10 cellular contexts compared by ENCODE assay signal in the genomic region with DNA sequence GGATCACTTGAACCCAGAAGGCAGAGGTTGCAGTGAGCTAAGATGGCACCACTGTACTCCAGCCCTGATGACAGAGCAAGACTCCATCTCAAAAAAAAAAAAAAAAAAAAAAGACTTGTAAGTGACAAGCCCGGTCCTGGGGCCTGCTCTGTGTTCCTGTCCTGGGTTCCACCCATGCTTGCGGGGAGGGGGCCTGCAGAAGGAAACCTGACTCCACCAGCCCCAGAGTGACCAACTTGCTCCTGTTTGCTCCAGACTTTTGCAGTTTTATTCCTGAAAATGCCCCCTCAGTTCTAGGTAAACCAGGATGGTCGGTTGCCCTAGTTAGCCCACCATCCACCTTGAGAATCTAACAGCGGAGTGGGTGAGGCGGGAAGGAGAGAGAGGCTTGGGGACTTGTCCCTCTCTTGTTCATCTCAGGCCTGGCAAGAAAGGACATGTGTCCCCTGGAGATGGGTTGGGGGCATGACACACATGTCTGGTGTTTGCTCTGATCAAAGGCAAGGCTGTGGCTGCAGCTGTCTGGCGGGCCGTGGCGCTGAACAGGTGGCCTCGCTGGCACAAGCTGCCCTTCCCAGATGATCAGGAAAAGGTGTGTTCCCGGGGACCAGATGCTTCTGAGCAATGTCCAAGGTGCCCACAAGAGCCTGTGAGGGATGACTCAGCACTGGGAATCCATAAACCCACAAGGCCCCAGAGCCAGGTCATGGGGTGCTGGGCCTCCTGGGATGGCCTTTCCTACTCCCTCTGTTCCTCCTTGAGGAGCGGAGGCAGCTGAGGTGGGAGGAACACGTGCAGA. TPM values are rescaled to one million over a fixed set of nuclear protein-coding genes. Genes with fewer than 3 reads are reported as not detected.
DNase-seq lines count a peak whose midpoint lies in the region; ATAC-seq and TF ChIP-seq lines count a peak whose summit lies in the region.
"Had no signal": no experiment of that assay in that cellular context is flagged by ENCODE, and none has a peak within 500 bp of the region (broad histone marks: within the 10 kb centered on the region; RNA-seq: fewer than 3 reads in every experiment).

No MANE protein-coding gene starts in this region.

- intact Hi-C loops in CD14-positive monocyte (cut with micrococcal nuclease): no loop called here

- ATAC-seq in GM19397 (IDR thresholded peaks at IDR 0.05; ENCODE audit: unreplicated experiment) (no peak), GM19467 (IDR thresholded peaks at IDR 0.05; ENCODE audit: unreplicated experiment) (no peak), GM19351 (IDR thresholded peaks at IDR 0.05; ENCODE audit: unreplicated experiment) (no peak)
- ATAC-seq: activated T-cell treated with anti-CD3 and anti-CD28 coated beads, Interleukin-2, amount 50 U/mL, for 72 hours had no signal

- H3K27ac Mint-ChIP-seq in CD14-positive monocyte: peak overlapping the region in 5 of 7 donors; percentile 64 to 75 (median 65)
- H3K27ac Mint-ChIP-seq: activated T-cell treated with anti-CD3 and anti-CD28 coated beads, Interleukin-2, amount 50 U/mL, for 72 hours had no signal

- peaks cover 0 to 6% (median 0%) of the 10 kb centered on the region in 7 donors for H3K9me3 Mint-ChIP-seq in CD14-positive monocyte

- H3K4me3 Mint-ChIP-seq in CD14-positive monocyte: no peak overlapping the region
- H3K4me3 Mint-ChIP-seq: activated T-cell treated with anti-CD3 and anti-CD28 coated beads, Interleukin-2, amount 50 U/mL, for 72 hours had no signal

- H3K4me1 Mint-ChIP-seq in CD14-positive monocyte: peaks cover 28% of the 10 kb centered on the region

- no peak for DNase-seq in CD14-positive monocyte (ENCODE audit: low spot score)
- DNase-seq in HT-29 (ENCODE audit: low spot score): peak; percentile 96
- DNase-seq in SW480 (ENCODE audit: low spot score): peak; percentile 98
- peak; percentile 86 for DNase-seq in kidney tubule cell (ENCODE audit: low spot score)
- DNase-seq in NCI-H2227 (lab: John Stamatoyannopoulos, UW; ENCODE audit: unreplicated experiment): no peak
- DNase-seq: activated T-cell treated with anti-CD3 and anti-CD28 coated beads, Interleukin-2, amount 50 U/mL, for 72 hours; glutamatergic neuron had no signal

- H3K36me3 Mint-ChIP-seq in CD14-positive monocyte: no peaks in the 10 kb centered on the region

- peaks cover 3 to 9% (median 3%) of the 10 kb centered on the region in 3 donors for H3K27me3 Mint-ChIP-seq in CD14-positive monocyte (ENCODE audit: low read depth in 3 of 3)

- no peak for TF ChIP-seq CTCF in CD14-positive monocyte (IDR thresholded peaks at IDR 0.05)

RNA-seq across cellular contexts. Expression of a gene that starts 9.9 kb away (rescaled TPM):
- under 1 TPM in 1 of 2 donors, not detected in 1; 0.23 TPM for polyA plus RNA-seq in CD14-positive monocyte
- 165 and 199 TPM in 2 replicates for total RNA-seq in HT-29 (2014; rRNA removed; shearing (Covaris generic))

RNA-seq across cellular contexts. Expression of a gene that starts 30.7 kb away (rescaled TPM):
- polyA plus RNA-seq in CD14-positive monocyte: 10 to 100 TPM in 1 of 2 donors, 1 to 10 TPM in 1; 9.5 to 12.6 TPM
- 38.8 and 42.3 TPM in 2 replicates for total RNA-seq in HT-29 (2014; rRNA removed; shearing (Covaris generic))

Comparison
In these comparisons a context has a peak if more than half of its experiments do, and no peak if none do; other contexts are left out.
1. DNase-seq: peak in HT-29 (single experiment), SW480 (single experiment) and kidney tubule cell (single experiment); none in CD14-positive monocyte (single experiment) and NCI-H2227 (single experiment).